ENCODE assay signal across 28 cellular contexts in genomic region chr18:53629356-53629755, GRCh38.
"Had no signal": no experiment of that assay in that cellular context is flagged by ENCODE, and none has a peak within 500 bp of the region (broad histone marks: within the 10 kb centered on the region; RNA-seq: fewer than 3 reads in every experiment).

No MANE protein-coding gene starts in this region.

- H3K4me3 ChIP-seq: esophagus squamous epithelium, heart right ventricle, left lung, psoas muscle, sigmoid colon, skin epidermis, thoracic aorta, tibial nerve, upper lobe of right lung, uterus had no signal

- ATAC-seq: heart right ventricle; left cardiac atrium; left lung; naive thymus-derived CD4-positive, alpha-beta T cell; psoas muscle; right cardiac atrium; stimulated activated naive B cell treated with anti-CD40 and anti-IgM and Interleukin-4, amounts not matched to agents 10 μg/mL and 1 μg/mL and 100 μg/mL, for 72 hours; upper lobe of right lung had no signal

- DNase-seq: effector CD8-positive, alpha-beta T cell; endodermal cell; erythroblast; esophagus squamous epithelium; foreskin melanocyte; glutamatergic neuron; heart right ventricle; hippocampal formation; left cardiac atrium; left lung; mesendoderm; midbrain; naive thymus-derived CD4-positive, alpha-beta T cell; nephron progenitor cell; nucleus accumbens; psoas muscle; right cardiac atrium; sigmoid colon; stimulated activated CD4-positive, alpha-beta T cell treated with anti-CD3 and anti-CD28 coated beads, Interleukin-15, amount 100 ng/mL, for 24 hours; stimulated activated CD4-positive, alpha-beta T cell treated with anti-CD3 and anti-CD28 coated beads, Interleukin-2, amount 100 ng/mL, for 48 hours; stimulated activated naive B cell treated with anti-CD40 and anti-IgM and Interleukin-4, amounts not matched to agents 10 μg/mL and 1 μg/mL and 100 μg/mL, for 72 hours; upper lobe of right lung; uterus had no signal

- H3K9me3 ChIP-seq: thoracic aorta, upper lobe of right lung, uterus had no signal

- H3K27ac ChIP-seq: esophagus squamous epithelium, heart right ventricle, left lung, psoas muscle, sigmoid colon, skin epidermis, thoracic aorta, tibial nerve, upper lobe of right lung, uterus had no signal

- FAIRE-seq: colon, islet of Langerhans had no signal

- H3K4me1 ChIP-seq: esophagus squamous epithelium, heart right ventricle, left lung, psoas muscle, sigmoid colon, tibial nerve, upper lobe of right lung, uterus had no signal

- H3K36me3 ChIP-seq: esophagus squamous epithelium, heart right ventricle, left lung, sigmoid colon, thoracic aorta, tibial nerve, upper lobe of right lung, uterus had no signal

- H3K27me3 ChIP-seq: esophagus squamous epithelium, heart right ventricle, left lung, sigmoid colon, tibial nerve, upper lobe of right lung, uterus had no signal
